ENCODE assay signal across 21 cellular contexts in the genomic region with DNA sequence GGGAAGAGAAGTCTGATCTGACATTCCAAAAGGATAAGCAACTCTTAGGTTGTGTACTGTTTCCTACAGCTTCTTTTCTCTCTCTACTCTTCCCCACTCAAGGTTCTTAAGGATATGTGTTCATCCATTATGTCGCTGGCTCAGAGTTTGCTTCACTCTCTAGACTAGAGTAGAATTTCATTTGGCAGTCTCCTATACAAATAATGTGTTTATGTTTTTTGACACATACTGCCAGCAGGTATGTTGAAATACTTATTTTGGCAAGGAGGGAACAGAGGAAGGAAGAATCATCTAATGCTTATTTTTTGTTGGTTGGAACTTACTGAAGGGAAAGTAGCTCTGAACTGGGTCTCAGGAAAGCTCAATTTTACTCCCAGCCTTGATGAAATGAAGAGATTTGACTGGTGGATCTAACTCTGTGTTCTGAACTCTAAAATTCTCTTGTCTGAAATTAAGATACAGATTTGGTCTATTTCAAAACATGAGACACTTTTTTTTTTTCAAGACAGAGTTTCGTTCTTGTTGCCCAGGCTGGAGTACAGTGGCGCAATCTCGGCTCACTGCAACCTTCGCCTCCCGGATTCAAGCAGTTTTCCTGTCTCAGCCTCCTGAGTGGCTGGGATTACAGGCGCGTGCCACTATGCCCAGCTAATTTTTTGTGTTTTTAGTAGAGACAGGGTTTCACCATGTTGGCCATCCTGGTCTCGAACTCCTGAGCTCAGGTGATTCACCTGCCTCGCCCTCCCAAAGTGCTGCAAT. TPM values are rescaled to one million over a fixed set of nuclear protein-coding genes. Genes with fewer than 3 reads are reported as not detected.
DNase-seq lines count a peak whose midpoint lies in the region; ATAC-seq, FAIRE-seq and TF ChIP-seq lines count a peak whose summit lies in the region.
"Had no signal": no experiment of that assay in that cellular context is flagged by ENCODE, and none has a peak within 500 bp of the region (broad histone marks: within the 10 kb centered on the region; RNA-seq: fewer than 3 reads in every experiment).

No MANE protein-coding gene starts in this region.

- H2AFZ ChIP-seq in endothelial cell of umbilical vein (ENCODE audit: low read depth, low read length): no peak overlapping the region

- peak; percentile 30 for DNase-seq in activated effector memory CD4-positive, alpha-beta T cell treated with anti-CD3 and anti-CD28 coated beads, Interleukin-2, amount 50 U/mL, for 16 hours
- no peak for DNase-seq in activated effector memory CD4-positive, alpha-beta T cell treated with Interleukin-2 at 50 U/mL for 16 hours
- DNase-seq in endothelial cell of umbilical vein (ENCODE audit: low read depth, low spot score) (no peak), right lobe of liver (no peak), upper lobe of left lung (no peak), middle frontal gyrus (ENCODE audit: extremely low spot score, low spot score) (no peak), HTR-8/SVneo (ENCODE audit: insufficient read length, low spot score) (no peak)
- DNase-seq: 8988T; activated CD8-positive, alpha-beta T cell treated with anti-CD3 and anti-CD28 coated beads for 36 hours; activated T-cell treated with anti-CD3 and anti-CD28 coated beads, Interleukin-2, amount 50 U/mL, for 48 hours; effector memory CD8-positive, alpha-beta T cell; lower lobe of right lung; natural killer cell; NCI-H1417; stimulated activated CD4-positive, alpha-beta T cell treated with anti-CD3 and anti-CD28 coated beads, Interleukin-12 subunit alpha, Interleukin-12 subunit beta, amount 100 ng/mL, for 4 hours; stimulated activated naive CD4-positive, alpha-beta T cell; WERI-Rb-1 had no signal

- no peak for TF ChIP-seq EP300 in upper lobe of left lung (IDR thresholded peaks at IDR 0.05)

- dilution Hi-C loops in endothelial cell of umbilical vein (cut with MboI; ENCODE audit: extremely low pct_ligation_motif_present, low sequenced_read_pairs): no loop called here

- H3K4me1 ChIP-seq in endothelial cell of umbilical vein (ENCODE audit: control insufficient read depth, extremely low read depth, insufficient read depth, low read length): no peaks in the 10 kb centered on the region
- no peaks in the 10 kb centered on the region for H3K4me1 ChIP-seq in right lobe of liver
- H3K4me1 ChIP-seq in upper lobe of left lung: no peaks in the 10 kb centered on the region
- H3K4me1 ChIP-seq: HAP-1, lower lobe of right lung, prostate gland had no signal

- H3K4me3 ChIP-seq in endothelial cell of umbilical vein (replicated peaks in 1 of 3; ENCODE audit: insufficient read depth in 1 of 3, low read depth in 1 of 3, low read length in 3 of 3): no peak overlapping the region
- no peak overlapping the region for H3K4me3 ChIP-seq in right lobe of liver
- H3K4me3 ChIP-seq in upper lobe of left lung: no peak overlapping the region
- H3K4me3 ChIP-seq: HAP-1, lower lobe of right lung, prostate gland had no signal

- H3K79me2 ChIP-seq in endothelial cell of umbilical vein (ENCODE audit: control insufficient read depth, insufficient read depth, low read length): peaks cover 24% of the 10 kb centered on the region

- FAIRE-seq in endothelial cell of umbilical vein (lab: Jason Lieb, UNC) (peak; percentile 37), HTR-8/SVneo (lab: Jason Lieb, UNC) (no peak)

- TF ChIP-seq POLR2A in endothelial cell of umbilical vein (IDR thresholded peaks at IDR 0.05; ENCODE audit: low read depth, low read length) (no peak), right lobe of liver (IDR thresholded peaks at IDR 0.05) (no peak), upper lobe of left lung (IDR thresholded peaks at IDR 0.05) (no peak)

- POLR2A ChIA-PET in endothelial cell of umbilical vein (lab: Charles Lee): interaction anchor here (0.8 kb wide), 1 partner anchor 17 kb away, joined by 6 read pairs; no protein-coding TSS in a partner anchor

- H3K36me3 ChIP-seq in endothelial cell of umbilical vein (ENCODE audit: control insufficient read depth in 2 of 2, extremely low read depth in 1 of 2, insufficient read depth in 2 of 2, low read length in 2 of 2) (no peaks in the 10 kb centered on the region), right lobe of liver (no peaks in the 10 kb centered on the region), upper lobe of left lung (no peaks in the 10 kb centered on the region)
- H3K36me3 ChIP-seq: prostate gland had no signal

- TF ChIP-seq CTCF in endothelial cell of umbilical vein (IDR thresholded peaks at IDR 0.05; ENCODE audit: extremely low read depth in 1 of 2, insufficient read depth in 1 of 2, low read depth in 1 of 2, low read length in 2 of 2) (no peak), right lobe of liver (IDR thresholded peaks at IDR 0.05) (no peak), upper lobe of left lung (IDR thresholded peaks at IDR 0.05) (no peak)

- no peak overlapping the region for H3K9ac ChIP-seq in endothelial cell of umbilical vein (replicated peaks; ENCODE audit: extremely low read depth, insufficient read depth, low read length)

- H3K27me3 ChIP-seq in endothelial cell of umbilical vein (ENCODE audit: control insufficient read depth in 2 of 2, insufficient read depth in 2 of 2, low read length in 2 of 2): no peaks in the 10 kb centered on the region
- H3K27me3 ChIP-seq in right lobe of liver: no peaks in the 10 kb centered on the region
- no peaks in the 10 kb centered on the region for H3K27me3 ChIP-seq in upper lobe of left lung

- CTCF ChIA-PET in endothelial cell of umbilical vein (lab: Charles Lee): interaction anchor here (0.6 to 1.0 kb wide), 2 partner anchors 19 to 81 kb away, joined by 3 read pairs; no protein-coding TSS in a partner anchor

- H3K4me2 ChIP-seq in endothelial cell of umbilical vein (ENCODE audit: insufficient read depth, low read length): no peak overlapping the region

- no peaks in the 10 kb centered on the region for H3K9me1 ChIP-seq in endothelial cell of umbilical vein (replicated peaks; ENCODE audit: control insufficient read depth, extremely low read depth, insufficient read depth, low read length)

- no peaks in the 10 kb centered on the region for H3K9me3 ChIP-seq in endothelial cell of umbilical vein (replicated peaks; ENCODE audit: control insufficient read depth, insufficient read depth, low read length)
- H3K9me3 ChIP-seq in right lobe of liver: no peaks in the 10 kb centered on the region
- H3K9me3 ChIP-seq in upper lobe of left lung: no peaks in the 10 kb centered on the region
- H3K9me3 ChIP-seq: HAP-1, lower lobe of right lung, prostate gland had no signal

- intact Hi-C loops in endothelial cell of umbilical vein (cut with micrococcal nuclease) (no loop called here), right lobe of liver (cut with DNase I) (no loop called here)

- 80% methylated on average over 10 of the region's 10 CpGs for WGBS in right lobe of liver (ENCODE audit: insufficient coverage, low coverage, low lambda C conversion rate, missing lambda C conversion rate)
- WGBS in upper lobe of left lung, 2 donors: 58 to 82% methylated on average over 10 of the region's 10 CpGs

- no TSS peak for BruUV-seq in endothelial cell of umbilical vein (replicated peaks; lab: Mats Ljungman, UMichigan)

- H3K27ac ChIP-seq in endothelial cell of umbilical vein (ENCODE audit: insufficient read depth, low read depth, low read length): no peak overlapping the region
- H3K27ac ChIP-seq in right lobe of liver: no peak overlapping the region
- peak overlapping the region in 3 of 4 donors; percentile 1 to 52 (median 4) for H3K27ac ChIP-seq in upper lobe of left lung
- H3K27ac ChIP-seq: C4-2B, lower lobe of right lung, prostate gland, WERI-Rb-1 had no signal

- H4K20me1 ChIP-seq in endothelial cell of umbilical vein (replicated peaks; ENCODE audit: control insufficient read depth, extremely low read depth, insufficient read depth, low read length): no peaks in the 10 kb centered on the region

- ATAC-seq in right lobe of liver (peak in 3 of 4 donors; percentile 35 to 67 (median 36)), upper lobe of left lung (ENCODE audit: low FRiP score in 2 of 2) (no peak), HG02571 (IDR thresholded peaks at IDR 0.05; ENCODE audit: unreplicated experiment) (no peak)
- ATAC-seq: activated CD8-positive, alpha-beta T cell treated with anti-CD3 and anti-CD28 coated beads for 36 hours; effector memory CD8-positive, alpha-beta T cell; lower lobe of right lung; natural killer cell had no signal

RNA-seq across cellular contexts. Expression of gene EMC3, which starts 7.6 kb away (rescaled TPM):
- 63.7 and 69.9 TPM in 2 replicates for total RNA-seq in endothelial cell of umbilical vein
- 124 and 129 TPM in 2 replicates for polyA plus RNA-seq in endothelial cell of umbilical vein
- 111 and 126 TPM in 2 replicates for polyA plus RNA-seq in endothelial cell of umbilical vein (2011; cell fraction: cytosol; rRNA removed)
- 63.0 and 72.2 TPM in 2 replicates for polyA plus RNA-seq in endothelial cell of umbilical vein (2011; cell fraction: nucleus; rRNA removed)
- polyA plus RNA-seq in endothelial cell of umbilical vein (2012): 79.4 and 86.0 TPM in 2 replicates
- 136 and 152 TPM in 2 replicates for polyA minus RNA-seq in endothelial cell of umbilical vein
- polyA minus RNA-seq in endothelial cell of umbilical vein (2011; cell fraction: cytosol; rRNA and poly(A)+ RNA removed): 20.1 TPM
- 18.4 and 32.5 TPM in 2 replicates for polyA minus RNA-seq in endothelial cell of umbilical vein (2011; cell fraction: nucleus; rRNA and poly(A)+ RNA removed)
- 10 to 100 TPM; 37.3 to 67.9 (median 51.2) TPM for total RNA-seq in right lobe of liver
- 10 to 100 TPM; 26.2 to 79.0 (median 46.3) TPM for total RNA-seq in upper lobe of left lung

RNA-seq across cellular contexts. Expression of gene FANCD2, which starts 32.0 kb away (rescaled TPM):
- 23.4 and 26.8 TPM in 2 replicates for total RNA-seq in endothelial cell of umbilical vein
- polyA plus RNA-seq in endothelial cell of umbilical vein: 7.1 and 8.2 TPM in 2 replicates
- 8.8 and 10.8 TPM in 2 replicates for polyA plus RNA-seq in endothelial cell of umbilical vein (2011; cell fraction: cytosol; rRNA removed)
- polyA plus RNA-seq in endothelial cell of umbilical vein (2011; cell fraction: nucleus; rRNA removed): 34.5 and 50.3 TPM in 2 replicates
- polyA plus RNA-seq in endothelial cell of umbilical vein (2012): 6.7 and 9.7 TPM in 2 replicates
- polyA minus RNA-seq in endothelial cell of umbilical vein: 15.1 and 17.3 TPM in 2 replicates
- polyA minus RNA-seq in endothelial cell of umbilical vein (2011; cell fraction: cytosol; rRNA and poly(A)+ RNA removed): 35.7 TPM
- polyA minus RNA-seq in endothelial cell of umbilical vein (2011; cell fraction: nucleus; rRNA and poly(A)+ RNA removed): 19.6 and 30.8 TPM in 2 replicates
- 1 to 10 TPM in 4 of 6 experiments, under 1 TPM in 2; 0.40 to 4.8 (median 1.8) TPM for total RNA-seq in right lobe of liver
- 10 to 100 TPM in 1 of 6 donors, 1 to 10 TPM in 5; 3.0 to 23.0 (median 5.8) TPM for total RNA-seq in upper lobe of left lung

RNA-seq across cellular contexts. Expression of gene PRRT3, which starts 42.1 kb away (rescaled TPM):
- 1.5 and 2.5 TPM in 2 replicates for total RNA-seq in endothelial cell of umbilical vein
- 1.5 and 2.0 TPM in 2 replicates for polyA plus RNA-seq in endothelial cell of umbilical vein
- polyA plus RNA-seq in endothelial cell of umbilical vein (2011; cell fraction: cytosol; rRNA removed): 1.4 and 1.6 TPM in 2 replicates
- 1.2 and 1.6 TPM in 2 replicates for polyA plus RNA-seq in endothelial cell of umbilical vein (2011; cell fraction: nucleus; rRNA removed)
- 1.2 and 1.3 TPM in 2 replicates for polyA plus RNA-seq in endothelial cell of umbilical vein (2012)
- 1.7 and 2.3 TPM in 2 replicates for polyA minus RNA-seq in endothelial cell of umbilical vein
- polyA minus RNA-seq in endothelial cell of umbilical vein (2011; cell fraction: cytosol; rRNA and poly(A)+ RNA removed): 0.31 TPM
- 1.1 and 1.2 TPM in 2 replicates for polyA minus RNA-seq in endothelial cell of umbilical vein (2011; cell fraction: nucleus; rRNA and poly(A)+ RNA removed)
- total RNA-seq in right lobe of liver: under 1 TPM; 0.19 to 0.92 (median 0.35) TPM
- total RNA-seq in upper lobe of left lung: 1 to 10 TPM; 1.6 to 7.1 (median 4.5) TPM

Comparison
In these comparisons a context has a peak if more than half of its experiments do, and no peak if none do; other contexts are left out.
1. H3K27ac ChIP-seq: peak in upper lobe of left lung (3 of 4); none in endothelial cell of umbilical vein (single experiment) and right lobe of liver (0 of 3).
2. ATAC-seq: peak in right lobe of liver (3 of 4); none in upper lobe of left lung (0 of 2) and HG02571 (single experiment).